16 cellular contexts compared by ENCODE assay signal in the genomic region with DNA sequence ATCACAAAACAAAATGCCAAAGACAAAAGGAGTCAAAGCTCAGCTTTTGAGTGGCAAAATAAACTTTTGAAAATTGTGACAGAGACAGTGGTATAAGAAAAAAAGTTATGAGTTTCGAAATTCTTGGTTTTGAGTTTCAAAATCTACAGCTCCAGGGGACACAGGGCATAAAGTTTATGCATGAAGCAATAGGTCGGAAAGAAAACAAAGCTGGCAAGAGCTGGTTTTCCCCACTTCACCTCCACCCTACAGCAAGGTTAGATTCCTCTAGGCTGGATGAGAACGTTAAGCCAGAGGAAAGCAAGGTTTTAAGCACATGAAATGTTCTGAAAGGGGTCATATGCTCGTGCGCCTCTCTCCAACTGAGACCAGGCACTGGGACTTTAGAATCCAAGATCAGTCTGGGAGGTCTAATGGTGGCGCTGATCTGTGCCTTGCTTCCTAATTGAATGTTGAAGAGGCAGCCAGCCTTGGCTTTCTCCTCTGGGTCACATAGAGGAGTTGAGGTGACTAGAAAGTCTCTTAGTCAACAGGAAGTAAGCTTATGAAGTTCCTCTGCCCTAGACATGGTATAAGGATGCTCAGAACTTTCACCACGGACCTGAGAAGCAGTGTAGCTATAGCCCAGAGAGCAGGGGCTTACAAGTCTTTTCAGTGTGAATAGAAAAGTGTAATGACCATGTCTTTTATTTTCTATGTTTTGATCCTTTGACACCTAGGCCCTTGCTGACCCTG.
DNase-seq lines count a peak whose midpoint lies in the region; ATAC-seq, FAIRE-seq and TF ChIP-seq lines count a peak whose summit lies in the region.
"Had no signal": no experiment of that assay in that cellular context is flagged by ENCODE, and none has a peak within 500 bp of the region (broad histone marks: within the 10 kb centered on the region; RNA-seq: fewer than 3 reads in every experiment).

No MANE protein-coding gene starts in this region.

- no peak overlapping the region for H3K27ac ChIP-seq in CD8-positive, alpha-beta T cell (ENCODE audit: low read depth, low read length)
- H3K27ac ChIP-seq in small intestine (ENCODE audit: low read depth in 1 of 2, low read length in 1 of 2) = no peak overlapping the region
- H3K27ac ChIP-seq: C4-2B, dorsolateral prefrontal cortex, left ventricle myocardium inferior, thoracic aorta had no signal

- H3K4me3 ChIP-seq in CD8-positive, alpha-beta T cell (ENCODE audit: low read depth, low read length) = no peak overlapping the region
- no peak overlapping the region for H3K4me3 ChIP-seq in small intestine (ENCODE audit: low read depth in 1 of 2, low read length in 2 of 2)
- H3K4me3 ChIP-seq: dorsolateral prefrontal cortex, left ventricle myocardium inferior, thoracic aorta had no signal

- no peaks in the 10 kb centered on the region for H3K36me3 Mint-ChIP-seq in CD8-positive, alpha-beta T cell
- H3K36me3 Mint-ChIP-seq in T-cell = no peaks in the 10 kb centered on the region
- H3K36me3 Mint-ChIP-seq in natural killer cell = peaks cover 9% of the 10 kb centered on the region
- H3K36me3 Mint-ChIP-seq: brain had no signal

- POLR2A ChIA-PET in CD8-positive, alpha-beta T cell (lab: Charles Lee) = interaction anchor here (1.4 kb wide), 2 partner anchors 9 kb away, joined by 3 to 4 read pairs; no protein-coding TSS in a partner anchor
- POLR2A ChIA-PET in T-cell (lab: Charles Lee) = interaction anchor here in 1 of 2 donors (1.1 kb wide), 1 partner anchor 9 kb away, joined by 4 read pairs; no protein-coding TSS in a partner anchor

- peak; percentile 75 for ATAC-seq in CD8-positive, alpha-beta T cell
- ATAC-seq in GM18861 (IDR thresholded peaks at IDR 0.05; ENCODE audit: unreplicated experiment) (peak; percentile 65), T-cell (replicated peaks in 1 of 4) (peak; percentile 63 to 96 (median 86)), natural killer cell (peak; percentile 38 to 57 (median 52))

- no peak for DNase-seq in CD8-positive, alpha-beta T cell
- peak in 1 of 34 experiments; percentile 13 for DNase-seq in T-cell
- no peak for DNase-seq in natural killer cell
- DNase-seq in RPMI8226 = no peak
- no peak for DNase-seq in C1 segment of cervical spinal cord (lab: John Stamatoyannopoulos, UW)
- no peak for DNase-seq in small intestine
- DNase-seq: activated CD4-positive, alpha-beta T cell treated with anti-CD3 and anti-CD28 coated beads, Interleukin-2, amount 10 ng/mL, durations not matched to agents 7 days and 5 days; dorsolateral prefrontal cortex; left ventricle myocardium inferior; NCI-H2227 treated with DMSO at 0.1 percent for 48 hours had no signal

- peak overlapping the region; percentile 15 for H3K27ac Mint-ChIP-seq in CD8-positive, alpha-beta T cell
- H3K27ac Mint-ChIP-seq in T-cell (peak overlapping the region in 1 of 2 donors; percentile 53), natural killer cell (no peak overlapping the region)
- H3K27ac Mint-ChIP-seq: brain had no signal

- CTCF ChIA-PET in CD8-positive, alpha-beta T cell (lab: Charles Lee) = no interaction called here
- CTCF ChIA-PET in T-cell (lab: Charles Lee) = no interaction called here

- H3K9me3 Mint-ChIP-seq in CD8-positive, alpha-beta T cell = no peaks in the 10 kb centered on the region
- no peaks in the 10 kb centered on the region for H3K9me3 Mint-ChIP-seq in T-cell
- no peaks in the 10 kb centered on the region for H3K9me3 Mint-ChIP-seq in natural killer cell
- H3K9me3 Mint-ChIP-seq: brain had no signal

- no peak overlapping the region for H3K4me3 Mint-ChIP-seq in CD8-positive, alpha-beta T cell
- no peak overlapping the region for H3K4me3 Mint-ChIP-seq in T-cell
- H3K4me3 Mint-ChIP-seq in natural killer cell = no peak overlapping the region
- H3K4me3 Mint-ChIP-seq: activated CD4-positive, alpha-beta T cell treated with anti-CD3 and anti-CD28 coated beads, Interleukin-2, amount 10 ng/mL, durations not matched to agents 7 days and 5 days; brain; IgD-negative memory B cell had no signal

- TF ChIP-seq CTCF in CD8-positive, alpha-beta T cell (IDR thresholded peaks at IDR 0.05) = no peak
- no peak for TF ChIP-seq CTCF in natural killer cell (IDR thresholded peaks at IDR 0.05)

- H3K9me3 ChIP-seq in CD8-positive, alpha-beta T cell (ENCODE audit: low read length) = no peaks in the 10 kb centered on the region
- H3K9me3 ChIP-seq in small intestine (ENCODE audit: control insufficient read depth, low read depth) = no peaks in the 10 kb centered on the region
- H3K9me3 ChIP-seq: left ventricle myocardium inferior, thoracic aorta had no signal

- FAIRE-seq in small intestine (lab: Jason Lieb, UNC) = no peak
- FAIRE-seq: GM18507 had no signal

- no peaks in the 10 kb centered on the region for H3K27me3 Mint-ChIP-seq in CD8-positive, alpha-beta T cell (ENCODE audit: low read depth)
- H3K27me3 Mint-ChIP-seq in T-cell (no peaks in the 10 kb centered on the region), natural killer cell (ENCODE audit: low read depth in 2 of 2) (peaks cover 3 to 23% of the 10 kb centered on the region in 2 donors)

- peaks cover 12% of the 10 kb centered on the region for H3K4me1 ChIP-seq in CD8-positive, alpha-beta T cell (ENCODE audit: insufficient read depth, low read length)
- no peaks in the 10 kb centered on the region for H3K4me1 ChIP-seq in small intestine (ENCODE audit: control insufficient read depth in 2 of 2, insufficient read depth in 1 of 2, low read depth in 1 of 2, low read length in 1 of 2)

- no peaks in the 10 kb centered on the region for H3K36me3 ChIP-seq in CD8-positive, alpha-beta T cell (ENCODE audit: insufficient read depth, low read length)
- no peaks in the 10 kb centered on the region for H3K36me3 ChIP-seq in small intestine (ENCODE audit: control insufficient read depth in 2 of 2, insufficient read depth in 2 of 2, low read length in 2 of 2)
- H3K36me3 ChIP-seq: left ventricle myocardium inferior, thoracic aorta had no signal

- 75 to 84% (median 82%) methylated on average over 7 of the region's 7 CpGs for WGBS in small intestine, 3 donors

- H3K4me1 Mint-ChIP-seq in CD8-positive, alpha-beta T cell (ENCODE audit: low read depth) = peaks cover 12% of the 10 kb centered on the region
- H3K4me1 Mint-ChIP-seq in T-cell = peaks cover 14 to 17% (median 15%) of the 10 kb centered on the region in 3 donors
- H3K4me1 Mint-ChIP-seq in natural killer cell = peaks cover 0 to 3% of the 10 kb centered on the region in 2 donors

- H3K27me3 ChIP-seq in CD8-positive, alpha-beta T cell (ENCODE audit: insufficient read depth, low read length) = no peaks in the 10 kb centered on the region
- H3K27me3 ChIP-seq in small intestine (ENCODE audit: control insufficient read depth in 2 of 2, insufficient read depth in 2 of 2, low read length in 2 of 2) = no peaks in the 10 kb centered on the region

- intact Hi-C loops in CD8-positive, alpha-beta T cell (cut with DNase I, micrococcal nuclease) = no loop called here
- intact Hi-C loops in natural killer cell (cut with micrococcal nuclease) = no loop called here
